8 cellular contexts compared by ENCODE assay signal in genomic region chr12:56645717-56646446, GRCh38. TPM values are rescaled to one million over a fixed set of nuclear protein-coding genes. Genes with fewer than 3 reads are reported as not detected.
DNase-seq lines count a peak whose midpoint lies in the region; ATAC-seq and TF ChIP-seq lines count a peak whose summit lies in the region.

TSS of gene ATP5F1B (minus strand) at chr12:56645984. CDS start at chr12:56645963, 21 bp downstream.

- DNase-seq in D341Med (ENCODE audit: low spot score) (peak; percentile 96), HuH-7 (ENCODE audit: low spot score) (peak; percentile 99), endothelial cell (ENCODE audit: low spot score) (peak; percentile 82), mesothelial cell of epicardium (ENCODE audit: low spot score in 2 of 2, unreplicated experiment in 2 of 2) (peak; percentile 83 to 89)
- DNase-seq in activated CD8-positive, alpha-beta memory T cell treated with anti-CD3 and anti-CD28 coated beads, Interleukin-2, amount 50 U/mL, for 48 hours = peak; percentile 90
- peak; percentile 89 to 90 for DNase-seq in stimulated activated CD8-positive, alpha-beta memory T cell treated with anti-CD3 and anti-CD28 coated beads, Interleukin-15, amount 100 ng/mL, for 48 hours (ENCODE audit: low read depth in 2 of 2)

- peak within 1 kb of the TSS; percentile 71 for H3K27ac ChIP-seq in OCI-LY3 (ENCODE audit: low read length)

- H3K27me3 Mint-ChIP-seq in endothelial cell (ENCODE audit: unreplicated experiment) (peaks cover 8% of the 10 kb centered on the region), mesothelial cell of epicardium (ENCODE audit: low read depth) (no peaks in the 10 kb centered on the region)

- peak within 1 kb of the TSS; percentile 92 for H3K4me3 ChIP-seq in OCI-LY3 (ENCODE audit: low read length)

- no peak for TF ChIP-seq CTCF in OCI-LY3 (IDR thresholded peaks at IDR 0.05; ENCODE audit: low read depth, low read length)
- TF ChIP-seq CTCF in endothelial cell (IDR thresholded peaks at IDR 0.05; ENCODE audit: unreplicated experiment) = no peak
- TF ChIP-seq CTCF in mesothelial cell of epicardium (IDR thresholded peaks at IDR 0.05; ENCODE audit: unreplicated experiment) = peak; percentile 24

- peak within 1 kb of the TSS; percentile 68 for H2AFZ ChIP-seq in OCI-LY3 (ENCODE audit: low read depth, low read length)

- H3K4me1 Mint-ChIP-seq in endothelial cell (ENCODE audit: unreplicated experiment) (peaks cover 26% of the 10 kb centered on the region), mesothelial cell of epicardium (peaks cover 24% of the 10 kb centered on the region)

- peak; percentile 98 for ATAC-seq in GM21515 (IDR thresholded peaks at IDR 0.05; ENCODE audit: unreplicated experiment)

- H3K36me3 ChIP-seq in OCI-LY3 (replicated peaks; ENCODE audit: low read depth, low read length) = peaks cover 30% of the 10 kb centered on the region

- H3K27ac Mint-ChIP-seq in endothelial cell (ENCODE audit: unreplicated experiment) (peak within 1 kb of the TSS; percentile 96), mesothelial cell of epicardium (peak within 1 kb of the TSS; percentile 97)

- peak within 1 kb of the TSS; percentile 99 for H3K4me2 ChIP-seq in OCI-LY3 (ENCODE audit: low read length)

- H3K9me3 Mint-ChIP-seq in endothelial cell (ENCODE audit: unreplicated experiment) (no peaks in the 10 kb centered on the region), mesothelial cell of epicardium (no peaks in the 10 kb centered on the region)

- peaks cover 20% of the 10 kb centered on the region for H3K36me3 Mint-ChIP-seq in endothelial cell (ENCODE audit: low read depth, unreplicated experiment)
- peaks cover 19% of the 10 kb centered on the region for H3K36me3 Mint-ChIP-seq in mesothelial cell of epicardium

- H3K4me3 Mint-ChIP-seq in endothelial cell (ENCODE audit: unreplicated experiment) (peak within 1 kb of the TSS; percentile 99), mesothelial cell of epicardium (peak within 1 kb of the TSS; percentile 99)

- peaks cover 18% of the 10 kb centered on the region for H3K4me1 ChIP-seq in OCI-LY3 (ENCODE audit: low read length)

- H4K20me1 ChIP-seq in OCI-LY3 (ENCODE audit: insufficient read depth, low read length) = peaks cover 17% of the 10 kb centered on the region

- no peaks in the 10 kb centered on the region for H3K9me3 ChIP-seq in OCI-LY3 (ENCODE audit: insufficient read depth, low read length)

- H3K79me2 ChIP-seq in OCI-LY3 (ENCODE audit: low read length) = peaks cover 44% of the 10 kb centered on the region

- H3K9ac ChIP-seq in OCI-LY3 (ENCODE audit: low read length) = peak within 1 kb of the TSS; percentile 98

- no peaks in the 10 kb centered on the region for H3K27me3 ChIP-seq in OCI-LY3 (ENCODE audit: low read depth, low read length)

RNA-seq across cellular contexts. Expression of gene ATP5F1B, which starts in this region (rescaled TPM):
- 519 TPM for total RNA-seq in endothelial cell (ENCODE audit: unreplicated experiment)
- 361 to 391 TPM (median 387 TPM) in 3 replicates for total RNA-seq in mesothelial cell of epicardium

Comparison
In these comparisons a context has a peak if more than half of its experiments do, and no peak if none do; other contexts are left out.
1. Peak in every context shown above with its lines: DNase-seq, ATAC-seq, H3K4me3 ChIP-seq and H3K27ac ChIP-seq.